28 cellular contexts compared by ENCODE assay signal in genomic region chr2:230307485-230307884, GRCh38.
"Had no signal": no experiment of that assay in that cellular context is flagged by ENCODE, and none has a peak within 500 bp of the region (broad histone marks: within the 10 kb centered on the region; RNA-seq: fewer than 3 reads in every experiment).

No MANE protein-coding gene starts in this region.

- H3K4me2 ChIP-seq: smooth muscle cell had no signal

- DNase-seq: naive B cell; naive thymus-derived CD8-positive, alpha-beta T cell; nephron progenitor cell; occipital lobe; ovary; psoas muscle; right cardiac atrium; stimulated activated CD4-positive, alpha-beta T cell treated with anti-CD3 and anti-CD28 coated beads, Interleukin-15, amount 100 ng/mL, for 24 hours; stimulated activated CD4-positive, alpha-beta T cell treated with anti-CD3 and anti-CD28 coated beads, Interleukin-2, amount 100 ng/mL, for 24 hours; stimulated activated CD4-positive, alpha-beta T cell treated with anti-CD3 and anti-CD28 coated beads, Interleukin-2, amount 100 ng/mL, for 48 hours; stimulated activated CD4-positive, alpha-beta T cell treated with anti-CD3 and anti-CD28 coated beads, Interleukin-4, amount 100 ng/mL, for 24 hours; stimulated activated naive CD4-positive, alpha-beta T cell treated with Interleukin-2 at 50 U/mL for 16 hours; stomach; thyroid gland; trophoblast cell; upper lobe of left lung had no signal

- H3K36me3 ChIP-seq: ovary, stomach, thoracic aorta, thyroid gland, tibial nerve, upper lobe of left lung, vagina had no signal

- H3K79me2 ChIP-seq: parathyroid adenoma had no signal

- H3K9ac ChIP-seq: parathyroid adenoma had no signal

- H3K4me1 ChIP-seq: psoas muscle, stomach, thyroid gland, tibial nerve, upper lobe of left lung, vagina had no signal

- H3K9me3 ChIP-seq: ovary, psoas muscle, thoracic aorta, thyroid gland, upper lobe of left lung, vagina had no signal

- H3K27ac ChIP-seq: ovary, parathyroid adenoma, psoas muscle, skin epidermis, stomach, thoracic aorta, thyroid gland, tibial nerve, upper lobe of left lung, vagina had no signal

- H3K27me3 ChIP-seq: ovary, stomach, thyroid gland, tibial nerve, upper lobe of left lung, vagina had no signal

- H3K27ac Mint-ChIP-seq: natural killer cell treated with Interleukin-12 subunit alpha and Interleukin-12 subunit beta and Interleukin-15 and Interleukin-18, amount 100 ng/mL, for 72 hours; nephron progenitor cell; progenitor cell of endocrine pancreas had no signal

- H2AFZ ChIP-seq: parathyroid adenoma had no signal

- H3K4me3 Mint-ChIP-seq: naive thymus-derived CD8-positive, alpha-beta T cell; natural killer cell treated with Interleukin-12 subunit alpha and Interleukin-12 subunit beta and Interleukin-15 and Interleukin-18, amount 100 ng/mL, for 72 hours; nephron progenitor cell; neural crest cell; stimulated activated memory B cell treated with anti-CD40 and anti-IgM and Interleukin-4, amounts not matched to agents 10 μg/mL and 1 μg/mL and 100 μg/mL, for 72 hours had no signal

- H3K27me3 Mint-ChIP-seq: naive B cell; naive thymus-derived CD8-positive, alpha-beta T cell; natural killer cell treated with Interleukin-12 subunit alpha and Interleukin-12 subunit beta and Interleukin-15 and Interleukin-18, amount 100 ng/mL, for 72 hours; progenitor cell of endocrine pancreas; stimulated activated memory B cell treated with anti-CD40 and anti-IgM and Interleukin-4, amounts not matched to agents 10 μg/mL and 1 μg/mL and 100 μg/mL, for 72 hours had no signal

- FAIRE-seq: urothelium cell line had no signal

- H3K4me1 Mint-ChIP-seq: neural crest cell had no signal

- ATAC-seq: naive thymus-derived CD8-positive, alpha-beta T cell; psoas muscle; right cardiac atrium; sciatic nerve had no signal

- H3K9me3 Mint-ChIP-seq: neural crest cell had no signal

- H3K4me3 ChIP-seq: ovary, psoas muscle, skin epidermis, smooth muscle cell, stomach, thoracic aorta, thyroid gland, tibial nerve, upper lobe of left lung, vagina had no signal
